17 cellular contexts compared by ENCODE assay signal in the genomic region with DNA sequence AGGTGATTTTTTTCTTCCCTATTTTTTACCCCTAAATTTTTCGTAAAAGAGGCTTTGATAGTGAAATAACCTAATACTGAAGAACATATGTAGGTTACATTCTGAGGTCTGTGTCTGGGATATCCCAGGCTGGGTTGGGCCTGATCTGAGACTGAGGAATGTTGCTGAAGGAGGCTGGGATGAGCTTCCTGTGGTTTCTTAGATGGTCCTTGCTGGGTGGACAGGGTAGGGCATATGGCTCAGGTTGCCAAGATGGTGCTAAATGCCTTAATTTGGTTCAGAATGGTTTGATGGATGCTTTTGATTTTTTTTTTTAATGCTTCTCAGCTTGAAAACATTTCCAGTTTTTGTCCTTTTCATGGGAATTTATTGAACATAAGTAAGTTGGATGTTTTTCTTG.
A peak's percentile ranks its signal among the peaks of the same experiment; 100 is the strongest.
DNase-seq lines count a peak whose midpoint lies in the region; ATAC-seq, FAIRE-seq and TF ChIP-seq lines count a peak whose summit lies in the region.
"Had no signal": no experiment of that assay in that cellular context is flagged by ENCODE, and none has a peak within 500 bp of the region (broad histone marks: within the 10 kb centered on the region; RNA-seq: fewer than 3 reads in every experiment).

No MANE protein-coding gene starts in this region.

- H2BK20ac ChIP-seq in H1 (ENCODE audit: low read length), result no peak overlapping the region

- H2BK120ac ChIP-seq in H1 (replicated peaks; ENCODE audit: low read depth, low read length), result no peak overlapping the region

- H4K8ac ChIP-seq in H1 (ENCODE audit: extremely low read depth, insufficient read depth, low read length), result no peak overlapping the region

- H3K79me2 ChIP-seq in GM23338 (replicated peaks; ENCODE audit: insufficient read depth) (no peaks in the 10 kb centered on the region), H1 (ENCODE audit: control insufficient read depth in 1 of 2, insufficient read depth in 2 of 2, low read length in 2 of 2) (no peaks in the 10 kb centered on the region)

- no peak overlapping the region for H3K27ac Mint-ChIP-seq in GM23338
- H3K27ac Mint-ChIP-seq: CD14-positive monocyte; CD4-positive, alpha-beta memory T cell; IgD-negative memory B cell had no signal

- H3K27me3 ChIP-seq in GM23338 (ENCODE audit: insufficient read depth) (no peaks in the 10 kb centered on the region), H1 (replicated peaks in 1 of 4; ENCODE audit: control insufficient read depth in 3 of 4, extremely low read depth in 1 of 4, insufficient read depth in 3 of 4, low read length in 3 of 4) (no peaks in the 10 kb centered on the region)
- H3K27me3 ChIP-seq: BLaER1 had no signal

- H2AFZ ChIP-seq in GM23338 (no peak overlapping the region), H1 (ENCODE audit: low read length) (no peak overlapping the region)

- H2BK5ac ChIP-seq in H1 (ENCODE audit: low read depth, low read length), result no peak overlapping the region

- H3K4me1 ChIP-seq in GM23338 (ENCODE audit: insufficient read depth), result no peaks in the 10 kb centered on the region
- peaks cover 0 to 2% (median 0%) of the 10 kb centered on the region in 4 experiments; a peak in 1 of 7 replicates for H3K4me1 ChIP-seq in H1 (replicated peaks in 1 of 4; ENCODE audit: control insufficient read depth in 3 of 4, insufficient read depth in 4 of 4, low read length in 3 of 4)
- H3K4me1 ChIP-seq: BLaER1 had no signal

- no peak overlapping the region for H3K4me2 ChIP-seq in GM23338
- H3K4me2 ChIP-seq in H1 (ENCODE audit: insufficient read depth in 1 of 2, low read depth in 2 of 2, low read length in 2 of 2), result no peak overlapping the region
- H3K4me2 ChIP-seq: BLaER1 had no signal

- H3K14ac ChIP-seq in H1 (ENCODE audit: insufficient read length), result no peak overlapping the region

- no peak overlapping the region for H2AK5ac ChIP-seq in H1 (ENCODE audit: low read depth, low read length)

- WGBS in H1 (ENCODE audit: extremely low coverage in 1 of 2, insufficient coverage in 1 of 2, insufficient read length in 1 of 2, insufficient replicate concordance in 2 of 2, low coverage in 1 of 2, low lambda C conversion rate in 2 of 2, missing lambda C conversion rate in 1 of 2), 2 experiments, result 94% methylated on average over 1 of the region's 1 CpG; no CpG with 5 or more reads in 1 of the 2 experiments

- no peak overlapping the region for H3K4me3 Mint-ChIP-seq in GM23338
- H3K4me3 Mint-ChIP-seq: CD14-positive monocyte; CD4-positive, alpha-beta memory T cell; IgD-negative memory B cell had no signal

- H3K27ac ChIP-seq in GM23338 (ENCODE audit: low read depth) (no peak overlapping the region), H1 (ENCODE audit: low read depth, low read length) (no peak overlapping the region)
- H3K27ac ChIP-seq: BLaER1 had no signal

- peak; percentile 56 for ATAC-seq in GM23338
- no peak for ATAC-seq in GM19324 (IDR thresholded peaks at IDR 0.05; ENCODE audit: low FRiP score, unreplicated experiment)
- ATAC-seq in HG03175 (IDR thresholded peaks at IDR 0.05; ENCODE audit: unreplicated experiment), result no peak
- no peak for ATAC-seq in HG03354 (IDR thresholded peaks at IDR 0.05; ENCODE audit: poor library complexity, severe bottlenecking, unreplicated experiment)
- ATAC-seq: HepG2 had no signal

- CTCF ChIA-PET in H1 (lab: Charles Lee; ENCODE audit: partially characterized antibody), result interaction anchor here (0.8 to 1.5 kb wide), 2 partner anchors 14 to 22 kb away, joined by 3 to 6 read pairs; no protein-coding TSS in a partner anchor

- no peak overlapping the region for H3K9ac ChIP-seq in H1 (replicated peaks in 1 of 4; ENCODE audit: extremely low read depth in 1 of 4, low read depth in 3 of 4, low read length in 3 of 4)
- H3K9ac ChIP-seq: BLaER1 had no signal

- POLR2A ChIA-PET in H1 (lab: Charles Lee; ENCODE audit: partially characterized antibody), result no interaction called here

- no peaks in the 10 kb centered on the region for H3F3A ChIP-seq in GM23338 (replicated peaks; ENCODE audit: low read depth)

- H3K36me3 ChIP-seq in GM23338 (ENCODE audit: insufficient read depth) (no peaks in the 10 kb centered on the region), H1 (ENCODE audit: control insufficient read depth in 2 of 4, insufficient read depth in 4 of 4, low read length in 3 of 4) (no peaks in the 10 kb centered on the region)
- H3K36me3 ChIP-seq: BLaER1 had no signal

- no peak overlapping the region for H3K18ac ChIP-seq in H1 (ENCODE audit: extremely low read depth, low read length)

- H3K56ac ChIP-seq in H1 (replicated peaks; ENCODE audit: insufficient read length, low read depth, low read length), result no peak overlapping the region

- peaks cover 5% of the 10 kb centered on the region; the same call in 1 of the 3 replicates for H3K9me3 Mint-ChIP-seq in GM23338

- H3K9me3 ChIP-seq in H1 (ENCODE audit: insufficient read depth in 2 of 2, low read depth in 1 of 2, low read length in 1 of 2), result 0 out of 4 replicates have a peak, but pooled peaks cover 0 to 2% of the 10 kb centered on the region in 2 experiments

- H2BK12ac ChIP-seq in H1 (ENCODE audit: low read depth, low read length), result no peak overlapping the region

- no peaks in the 10 kb centered on the region for H4K20me1 ChIP-seq in GM23338 (replicated peaks; ENCODE audit: insufficient read depth)
- H4K20me1 ChIP-seq in H1 (replicated peaks in 1 of 2; ENCODE audit: control insufficient read depth in 1 of 2, insufficient read depth in 2 of 2, low read length in 2 of 2), result no peaks in the 10 kb centered on the region
- H4K20me1 ChIP-seq: BLaER1 had no signal

- no peak for FAIRE-seq in H1 (lab: Jason Lieb, UNC)
- FAIRE-seq: HepG2 had no signal

- no peak overlapping the region for H4K5ac ChIP-seq in H1 (ENCODE audit: insufficient read length, low read depth, low read length)

- TF ChIP-seq RAD21 in H1 (IDR thresholded peaks at IDR 0.05 in 1 of 2, conservative IDR thresholded peaks at IDR 0.05 in 1 of 2; ENCODE audit: low read depth in 2 of 2, low read length in 2 of 2), result no peak

- H3K36me3 Mint-ChIP-seq in GM23338 (ENCODE audit: low read depth), result 0 out of 3 replicates have a peak, but pooled peaks cover 3% of the 10 kb centered on the region
- H3K36me3 Mint-ChIP-seq: CD14-positive monocyte; CD4-positive, alpha-beta memory T cell; IgD-negative memory B cell had no signal

- H3K23ac ChIP-seq in H1 (ENCODE audit: insufficient read length), result no peak overlapping the region

- no peak for TF ChIP-seq POLR2A in H1 (IDR thresholded peaks at IDR 0.05; ENCODE audit: control extremely low read depth in 1 of 2, low read depth in 2 of 2, low read length in 2 of 2)

- H3K4me3 ChIP-seq in GM23338 (no peak overlapping the region), H1 (ENCODE audit: extremely low read depth in 1 of 4, insufficient read depth in 2 of 4, low read depth in 3 of 4, low read length in 4 of 4) (no peak overlapping the region)
- H3K4me3 ChIP-seq: BLaER1 had no signal

- DNase-seq in GM23338 (ENCODE audit: low spot score) (peak; percentile 11), H1 (ENCODE audit: low read depth in 1 of 2, low spot score in 2 of 2) (no peak), iPS DF 4.7 (ENCODE audit: extremely low read depth, low spot score) (peak; percentile 25), HK-2 (ENCODE audit: unreplicated experiment) (no peak)
- DNase-seq: 8988T; CD4-positive, alpha-beta memory T cell; DMS153; DMS79; GF-D8; HCEC 1CT had no signal

- TF ChIP-seq CTCF in GM23338 (conservative IDR thresholded peaks at IDR 0.05; ENCODE audit: low read depth in 2 of 2) (no peak), H1 (IDR thresholded peaks at IDR 0.05; ENCODE audit: control extremely low read depth in 1 of 3, insufficient read depth in 1 of 3, low read depth in 1 of 3, low read length in 3 of 3) (no peak)

- H3K4me1 Mint-ChIP-seq in GM23338, result peaks cover 16% of the 10 kb centered on the region
- H3K4me1 Mint-ChIP-seq: CD14-positive monocyte; CD4-positive, alpha-beta memory T cell; IgD-negative memory B cell had no signal

- H4K91ac ChIP-seq in H1 (replicated peaks; ENCODE audit: insufficient read length, low read length), result no peak overlapping the region

- no peaks in the 10 kb centered on the region for H3K79me1 ChIP-seq in H1 (ENCODE audit: low read depth, low read length)

- H2BK15ac ChIP-seq in H1 (ENCODE audit: low read length), result no peak overlapping the region

- H3K4ac ChIP-seq in H1 (replicated peaks; ENCODE audit: insufficient read length, low read depth, low read length), result no peak overlapping the region

- no peak for TF ChIP-seq EP300 in H1 (IDR thresholded peaks at IDR 0.05; ENCODE audit: borderline replicate concordance in 1 of 2, low read depth in 2 of 2, low read length in 2 of 2)

- H3K9me2 ChIP-seq in GM23338 (ENCODE audit: insufficient read depth), result peaks cover 3% of the 10 kb centered on the region

- no peaks in the 10 kb centered on the region for H3K23me2 ChIP-seq in H1 (ENCODE audit: low read depth, low read length)

- peaks cover 4% of the 10 kb centered on the region for H3K27me3 Mint-ChIP-seq in GM23338 (ENCODE audit: insufficient read depth, low read depth, poor library complexity)

TF ChIP-seq in H1, 55 proteins besides CTCF, POLR2A, EP300 and RAD21:
- TF ChIP-seq, protein P1, sequence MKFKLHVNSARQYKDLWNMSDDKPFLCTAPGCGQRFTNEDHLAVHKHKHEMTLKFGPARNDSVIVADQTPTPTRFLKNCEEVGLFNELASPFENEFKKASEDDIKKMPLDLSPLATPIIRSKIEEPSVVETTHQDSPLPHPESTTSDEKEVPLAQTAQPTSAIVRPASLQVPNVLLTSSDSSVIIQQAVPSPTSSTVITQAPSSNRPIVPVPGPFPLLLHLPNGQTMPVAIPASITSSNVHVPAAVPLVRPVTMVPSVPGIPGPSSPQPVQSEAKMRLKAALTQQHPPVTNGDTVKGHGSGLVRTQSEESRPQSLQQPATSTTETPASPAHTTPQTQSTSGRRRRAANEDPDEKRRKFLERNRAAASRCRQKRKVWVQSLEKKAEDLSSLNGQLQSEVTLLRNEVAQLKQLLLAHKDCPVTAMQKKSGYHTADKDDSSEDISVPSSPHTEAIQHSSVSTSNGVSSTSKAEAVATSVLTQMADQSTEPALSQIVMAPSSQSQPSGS (IDR thresholded peaks at IDR 0.05; ENCODE audit: low read length), result no peak
- TF ChIP-seq FOSL1 (IDR thresholded peaks at IDR 0.05; ENCODE audit: insufficient read depth, low read depth, low read length), result no peak
- TF ChIP-seq TEAD4 (IDR thresholded peaks at IDR 0.05; ENCODE audit: low read depth, low read length), result 0 out of 2 replicates have a peak, but pooled peaks have one; percentile 6
- peak; percentile 70 for TF ChIP-seq NANOG (IDR thresholded peaks at IDR 0.05; ENCODE audit: insufficient read depth, low read depth, low read length, poor library complexity, severe bottlenecking)
- TF ChIP-seq, protein P2, sequence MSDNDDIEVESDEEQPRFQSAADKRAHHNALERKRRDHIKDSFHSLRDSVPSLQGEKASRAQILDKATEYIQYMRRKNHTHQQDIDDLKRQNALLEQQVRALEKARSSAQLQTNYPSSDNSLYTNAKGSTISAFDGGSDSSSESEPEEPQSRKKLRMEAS (IDR thresholded peaks at IDR 0.05), result no peak

Comparison
In these comparisons a context has a peak if more than half of its experiments do, and no peak if none do; other contexts are left out.
1. DNase-seq: peak in GM23338 (single experiment) and iPS DF 4.7 (single experiment); none in H1 (0 of 2) and HK-2 (single experiment).